15 cellular contexts compared by ENCODE assay signal in genomic region chr6:152277826-152278247, GRCh38.
A peak's percentile ranks its signal among the peaks of the same experiment; 100 is the strongest.
DNase-seq lines count a peak whose midpoint lies in the region; TF ChIP-seq lines count a peak whose summit lies in the region.
"Had no signal": no experiment of that assay in that cellular context is flagged by ENCODE, and none has a peak within 500 bp of the region (broad histone marks: within the 10 kb centered on the region; RNA-seq: fewer than 3 reads in every experiment).

No MANE protein-coding gene starts in this region.

- no peak for TF ChIP-seq EP300 in transverse colon (IDR thresholded peaks at IDR 0.05; ENCODE audit: low read depth)

- DNase-seq in NCI-H2171 treated with DMSO at 0.1 percent for 48 hours (lab: John Stamatoyannopoulos, UW) (peak; percentile 61), NCI-H2171 (lab: John Stamatoyannopoulos, UW) (no peak), Peyer's patch (peak in 2 of 3 donors; percentile 50 to 51), hepatocyte (ENCODE audit: low spot score) (peak; percentile 58), transverse colon (peak; percentile 31), AG20443 (ENCODE audit: low spot score) (no peak), H4 (ENCODE audit: low spot score) (no peak), brain microvascular endothelial cell (no peak)
- DNase-seq: activated CD4-positive, alpha-beta T cell treated with anti-CD3 and anti-CD28 coated beads for 36 hours; activated naive CD8-positive, alpha-beta T cell treated with anti-CD3 and anti-CD28 coated beads, Interleukin-2, amount 50 U/mL, for 24 hours; H9; KBM-7; kidney glomerular epithelial cell; NCI-H187; stimulated activated naive CD8-positive, alpha-beta T cell treated with anti-CD3 and anti-CD28 coated beads, Interleukin-15, amount 100 ng/mL, for 72 hours had no signal

- peaks cover 0 to 5% (median 0%) of the 10 kb centered on the region in 4 donors for H3K4me1 ChIP-seq in Peyer's patch
- H3K4me1 ChIP-seq in hepatocyte (ENCODE audit: insufficient read depth), result peaks cover 18% of the 10 kb centered on the region
- H3K4me1 ChIP-seq in transverse colon, result peaks cover 0 to 14% (median 12%) of the 10 kb centered on the region in 4 donors

- 66% methylated on average over 9 of the region's 9 CpGs for WGBS in hepatocyte (ENCODE audit: low lambda C conversion rate, missing lambda C conversion rate)
- 61 to 83% methylated on average over 2 to 9 of the region's 9 CpGs for WGBS in transverse colon (ENCODE audit: low coverage in 1 of 2), 2 donors

- peaks cover 0 to 29% (median 0%) of the 10 kb centered on the region in 3 donors for H3K36me3 ChIP-seq in Peyer's patch
- H3K36me3 ChIP-seq in hepatocyte (replicated peaks; ENCODE audit: insufficient read depth, low read depth), result no peaks in the 10 kb centered on the region
- no peaks in the 10 kb centered on the region for H3K36me3 ChIP-seq in transverse colon
- H3K36me3 ChIP-seq in brain microvascular endothelial cell (replicated peaks), result peaks cover 26% of the 10 kb centered on the region

- H3K27me3 ChIP-seq in Peyer's patch (no peaks in the 10 kb centered on the region), hepatocyte (no peaks in the 10 kb centered on the region), transverse colon (no peaks in the 10 kb centered on the region), brain microvascular endothelial cell (replicated peaks) (no peaks in the 10 kb centered on the region)

- H3K9me2 ChIP-seq in hepatocyte (replicated peaks; ENCODE audit: insufficient read depth), result no peaks in the 10 kb centered on the region

- TF ChIP-seq POLR2A in Peyer's patch (IDR thresholded peaks at IDR 0.05) (no peak), transverse colon (IDR thresholded peaks at IDR 0.05) (no peak)

- in situ Hi-C loops in transverse colon (cut with MboI; ENCODE audit: low pct_ligation_motif_present in 1 of 4, low pct_unique_long_range_greater_than_20kb in 1 of 4, low sequenced_read_pairs in 3 of 4) (no loop called here), brain microvascular endothelial cell (cut with HindIII; ENCODE audit: low pct_ligation_motif_present, low sequenced_read_pairs) (no loop called here)

- H3K79me2 ChIP-seq in hepatocyte, result no peaks in the 10 kb centered on the region

- H3K27ac ChIP-seq in Peyer's patch (no peak overlapping the region), hepatocyte (peak overlapping the region; percentile 18), transverse colon (peak overlapping the region in 2 of 4 donors; percentile 31 to 62), brain microvascular endothelial cell (no peak overlapping the region)

- intact Hi-C loops in transverse colon (cut with DNase I; ENCODE audit: low total_unique reads), result no loop called here

- no peak for TF ChIP-seq CTCF in Peyer's patch (IDR thresholded peaks at IDR 0.05)
- no peak for TF ChIP-seq CTCF in hepatocyte (IDR thresholded peaks at IDR 0.05; ENCODE audit: poor library complexity)
- TF ChIP-seq CTCF in transverse colon (IDR thresholded peaks at IDR 0.05), result no peak
- no peak for TF ChIP-seq CTCF in brain microvascular endothelial cell (IDR thresholded peaks at IDR 0.05; ENCODE audit: low read depth, low read length, missing control alignments)

- H3K4me3 ChIP-seq in Peyer's patch (no peak overlapping the region), hepatocyte (no peak overlapping the region), transverse colon (no peak overlapping the region), brain microvascular endothelial cell (ENCODE audit: low read depth, low read length) (no peak overlapping the region)

- no peaks in the 10 kb centered on the region for H4K20me1 ChIP-seq in hepatocyte (ENCODE audit: insufficient read depth, poor library complexity, severe bottlenecking)

- no peak overlapping the region for H2AFZ ChIP-seq in hepatocyte

- no peaks in the 10 kb centered on the region for H3K9me3 ChIP-seq in Peyer's patch
- H3K9me3 ChIP-seq in hepatocyte (ENCODE audit: low read depth), result no peaks in the 10 kb centered on the region
- H3K9me3 ChIP-seq in transverse colon, result no peaks in the 10 kb centered on the region

- peak overlapping the region; percentile 55 for H3K4me2 ChIP-seq in hepatocyte

Comparison
In these comparisons a context has a peak if more than half of its experiments do, and no peak if none do; other contexts are left out.
1. DNase-seq: peak in NCI-H2171 treated with DMSO at 0.1 percent for 48 hours (single experiment), Peyer's patch (2 of 3), hepatocyte (single experiment) and transverse colon (single experiment); none in NCI-H2171 (single experiment), AG20443 (single experiment), H4 (single experiment) and brain microvascular endothelial cell (single experiment).